In the genomic region with DNA sequence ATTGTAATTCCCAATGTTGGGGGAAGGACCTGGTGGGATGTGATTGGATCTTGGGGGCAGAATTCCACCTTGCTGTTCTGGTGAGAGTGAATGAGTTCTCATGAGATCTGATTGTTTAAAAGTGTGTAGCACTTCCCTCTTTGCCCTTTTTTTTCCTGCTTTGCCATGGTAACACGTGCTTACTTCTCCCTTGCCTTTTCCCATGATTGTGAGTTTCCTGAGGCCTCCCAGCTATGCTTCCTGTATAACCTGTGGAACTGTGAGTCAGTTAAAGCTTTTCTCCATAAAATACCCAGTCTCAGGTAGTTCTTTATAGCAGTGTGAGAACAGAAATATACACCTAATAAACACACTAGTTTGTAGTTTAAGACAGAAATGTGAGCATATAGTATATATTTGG, we compare ENCODE assay signal across 1 cellular context.
TF ChIP-seq lines count a peak whose summit lies in the region.

No MANE protein-coding gene starts in this region.

TF ChIP-seq in endothelial cell of umbilical vein, 7 proteins besides CTCF, POLR2A, EP300 and RAD21 (continued from another document):
- TF ChIP-seq, protein P1, sequence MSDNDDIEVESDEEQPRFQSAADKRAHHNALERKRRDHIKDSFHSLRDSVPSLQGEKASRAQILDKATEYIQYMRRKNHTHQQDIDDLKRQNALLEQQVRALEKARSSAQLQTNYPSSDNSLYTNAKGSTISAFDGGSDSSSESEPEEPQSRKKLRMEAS (IDR thresholded peaks at IDR 0.05; ENCODE audit: insufficient read depth, insufficient read length), result peak; percentile 88
- TF ChIP-seq EZH2 (IDR thresholded peaks at IDR 0.05; ENCODE audit: borderline replicate concordance, low read depth, low read length, severe bottlenecking), result no peak
- peak; percentile 26 for TF ChIP-seq GATA2 (IDR thresholded peaks at IDR 0.05; ENCODE audit: insufficient read depth, insufficient read length, low read depth, low read length)
